1 cellular context compared by ENCODE assay signal in the genomic region with DNA sequence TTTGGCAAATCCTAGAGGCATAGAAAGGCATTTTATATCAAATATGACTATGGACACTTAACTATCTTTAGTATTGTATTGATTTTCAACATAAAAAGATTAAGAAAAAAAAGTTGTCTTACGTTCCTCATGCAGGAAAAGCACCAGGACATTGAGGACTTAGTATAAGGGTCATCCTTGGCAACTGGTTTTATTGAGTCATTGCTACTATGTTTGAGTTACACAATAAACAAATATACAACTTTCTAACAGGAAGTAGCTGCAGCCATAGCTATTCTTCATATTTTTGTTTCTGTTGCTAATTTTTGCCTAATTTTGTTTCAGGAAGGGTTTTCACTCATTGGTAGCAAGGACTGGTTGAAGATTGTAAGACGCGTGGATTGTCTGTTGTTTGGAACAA.
TF ChIP-seq lines count a peak whose summit lies in the region.

No MANE protein-coding gene starts in this region.

TF ChIP-seq in HepG2, 621 proteins besides CTCF, POLR2A, EP300 and RAD21:
- TF ChIP-seq ARID3A (IDR thresholded peaks at IDR 0.05; ENCODE audit: low read depth, low read length): no peak
- TF ChIP-seq CEBPB (IDR thresholded peaks at IDR 0.05; ENCODE audit: borderline replicate concordance, low read depth, low read length): peak; percentile 37; the same call in 1 of the 2 replicates
TF ChIP-seq in HepG2: peak in this region for 1.
